Comparison of ENCODE assay signal across 1 cellular context in genomic region chr2:7907041-7907440, GRCh38.
TF ChIP-seq lines count a peak whose summit lies in the region.

No MANE protein-coding gene starts in this region.

TF ChIP-seq in GM23338, 12 proteins besides CTCF, POLR2A, EP300 and RAD21:
- TF ChIP-seq ETS1 (IDR thresholded peaks at IDR 0.05) (no peak), REST (IDR thresholded peaks at IDR 0.05; ENCODE audit: unreplicated experiment) (no peak), NANOG (IDR thresholded peaks at IDR 0.05; ENCODE audit: borderline replicate concordance) (no peak), EZH2phosphoT487 (IDR thresholded peaks at IDR 0.05; ENCODE audit: unreplicated experiment) (no peak), POLR2AphosphoS5 (IDR thresholded peaks at IDR 0.05; ENCODE audit: low read depth) (no peak), CREB1 (CRISPR knock-in tag; IDR thresholded peaks at IDR 0.05; ENCODE audit: low read depth) (no peak), JUNB (IDR thresholded peaks at IDR 0.05; ENCODE audit: unreplicated experiment) (no peak), ZNF462 (CRISPR knock-in tag; IDR thresholded peaks at IDR 0.05) (no peak)
